20 cellular contexts compared by ENCODE assay signal in genomic region chr7:104679085-104679484, GRCh38.
"Had no signal": no experiment of that assay in that cellular context is flagged by ENCODE, and none has a peak within 500 bp of the region (broad histone marks: within the 10 kb centered on the region; RNA-seq: fewer than 3 reads in every experiment).

No MANE protein-coding gene starts in this region.

- DNase-seq: IMR-90, Kasumi-1, MM.1S, NCI-H1092, NCI-H1105 treated with DMSO at 0.1 percent for 48 hours, NCI-H1417 treated with DMSO at 0.1 percent for 48 hours, NCI-H146, NCI-H1694 treated with DMSO at 0.1 percent for 48 hours, NCI-H1930, NCI-H2081, NCI-H2107, NCI-H2227 treated with DMSO at 0.1 percent for 48 hours, NCI-H524, NCI-H526 treated with DMSO at 0.1 percent for 48 hours, NCI-H748 treated with DMSO at 0.1 percent for 48 hours, PC-3, SHP77, SK-N-SH had no signal

- ATAC-seq: HepG2, Panc1, PC-3 had no signal
